8 cellular contexts compared by ENCODE assay signal in genomic region chr19:39052243-39052746, GRCh38. TPM values are rescaled to one million over a fixed set of nuclear protein-coding genes. Genes with fewer than 3 reads are reported as not detected.
DNase-seq lines count a peak whose midpoint lies in the region; ATAC-seq, FAIRE-seq and TF ChIP-seq lines count a peak whose summit lies in the region.

No MANE protein-coding gene starts in this region.

- no peaks in the 10 kb centered on the region for H3K9me3 ChIP-seq in CD4-positive, CD25-positive, alpha-beta regulatory T cell (ENCODE audit: control insufficient read depth in 2 of 2, low read length in 2 of 2)
- no peaks in the 10 kb centered on the region; the same call in 2 of the 3 replicates for H3K9me3 ChIP-seq in GM12878 (replicated peaks; ENCODE audit: control insufficient read depth, insufficient read depth, low read length)

- peak overlapping the region in 1 of 3 donors; percentile 32 for H3K27ac Mint-ChIP-seq in CD4-positive, CD25-positive, alpha-beta regulatory T cell

- H3K4me3 Mint-ChIP-seq in CD4-positive, CD25-positive, alpha-beta regulatory T cell, result no peak overlapping the region

- peak; percentile 54 to 65 (median 57) for DNase-seq in CD4-positive, CD25-positive, alpha-beta regulatory T cell
- DNase-seq in HT1080 (ENCODE audit: low read depth), result peak; percentile 37
- peak; percentile 55 for DNase-seq in UCSD-AML1 (lab: John Stamatoyannopoulos, UW; ENCODE audit: unreplicated experiment)
- DNase-seq in GM12878 (ENCODE audit: low read depth, low spot score), result no peak
- DNase-seq in islet precursor cell, result peak; percentile 77
- DNase-seq in stimulated activated CD4-positive, alpha-beta T cell treated with anti-CD3 and anti-CD28 coated beads, Interleukin-1b, Interleukin-23, amount 100 ng/mL, for 1 hour (ENCODE audit: low read depth in 2 of 2), result peak; percentile 41 to 54

- CTCF ChIA-PET in GM12878 (lab: Yijun Ruan, JAX), result interaction anchor here (0.6 to 3.8 kb wide), 14 partner anchors 9 to 275 kb away, joined by 3 to 35 read pairs (median 5); partner anchors contain the start of gene FBXO17

- TF ChIP-seq CTCF in GM12878 (IDR thresholded peaks at IDR 0.05 in 2 of 3, conservative IDR thresholded peaks at IDR 0.05 in 1 of 3; ENCODE audit: control insufficient read depth in 2 of 3, extremely low read depth in 1 of 3, insufficient read depth in 1 of 3, low read depth in 3 of 3, low read length in 3 of 3), result peak; percentile 59 to 93 (median 79)

- H3K9me3 Mint-ChIP-seq in CD4-positive, CD25-positive, alpha-beta regulatory T cell, result peaks cover 0 to 2% (median 0%) of the 10 kb centered on the region in 7 donors

- H3K4me2 ChIP-seq in GM12878 (ENCODE audit: control insufficient read depth, insufficient read depth), result no peak overlapping the region

- SMC1A ChIA-PET in GM12878 (lab: Charles Lee; ENCODE audit: uncharacterized antibody, unreplicated experiment), result interaction anchor here (0.8 to 1.8 kb wide), 4 partner anchors 20 to 90 kb away, joined by 3 to 7 read pairs (median 4); partner anchors contain the start of gene FBXO27

- ATAC-seq in CD4-positive, CD25-positive, alpha-beta regulatory T cell (ENCODE audit: low read depth in 2 of 2), result peak in 1 of 2 donors; percentile 50
- ATAC-seq in GM12878 (peak; percentile 97), HG03354 (IDR thresholded peaks at IDR 0.05; ENCODE audit: poor library complexity, severe bottlenecking, unreplicated experiment) (no peak), GM18502 (IDR thresholded peaks at IDR 0.05; ENCODE audit: poor library complexity, unreplicated experiment) (no peak)

- no peak for FAIRE-seq in GM12878 (lab: Jason Lieb, UNC)

- BruUV-seq in GM12878 (replicated peaks; lab: Mats Ljungman, UMichigan), result no TSS peak

- no peaks in the 10 kb centered on the region for H3K79me2 ChIP-seq in GM12878 (ENCODE audit: control insufficient read depth, insufficient read depth, low read length)

- no peaks in the 10 kb centered on the region for H3K36me3 ChIP-seq in CD4-positive, CD25-positive, alpha-beta regulatory T cell (ENCODE audit: control insufficient read depth, insufficient read depth, low read length)
- no peaks in the 10 kb centered on the region for H3K36me3 ChIP-seq in GM12878 (ENCODE audit: control insufficient read depth in 2 of 2, insufficient read depth in 2 of 2, low read length in 1 of 2)

- no peaks in the 10 kb centered on the region for H4K20me1 ChIP-seq in GM12878 (ENCODE audit: control insufficient read depth, insufficient read depth)

- RAD21 ChIA-PET in GM12878 (lab: Charles Lee; ENCODE audit: unreplicated experiment), result interaction anchor here (1.7 to 2.6 kb wide), 2 partner anchors 14 to 91 kb away, joined by 5 to 13 read pairs; no protein-coding TSS in a partner anchor

- no peaks in the 10 kb centered on the region for H3K27me3 Mint-ChIP-seq in CD4-positive, CD25-positive, alpha-beta regulatory T cell

- H3K4me1 ChIP-seq in CD4-positive, CD25-positive, alpha-beta regulatory T cell (ENCODE audit: control insufficient read depth, insufficient read depth, low read length, poor library complexity, severe bottlenecking), result no peaks in the 10 kb centered on the region
- H3K4me1 ChIP-seq in GM12878 (ENCODE audit: control insufficient read depth, insufficient read depth, low read length), result no peaks in the 10 kb centered on the region

- H3K4me1 Mint-ChIP-seq in CD4-positive, CD25-positive, alpha-beta regulatory T cell, result peaks cover 0 to 5% (median 0%) of the 10 kb centered on the region in 4 donors

- POLR2A ChIA-PET in GM12878 (lab: Charles Lee), result interaction anchor here (0.6 to 0.7 kb wide), 2 partner anchors 16 to 1814 kb away, joined by 3 to 5 read pairs; no protein-coding TSS in a partner anchor

- H3K27me3 ChIP-seq in CD4-positive, CD25-positive, alpha-beta regulatory T cell (ENCODE audit: control insufficient read depth, insufficient read depth, low read length), result no peaks in the 10 kb centered on the region
- H3K27me3 ChIP-seq in GM12878 (replicated peaks in 1 of 2; ENCODE audit: control insufficient read depth in 2 of 2, insufficient read depth in 2 of 2, low read length in 1 of 2), result no peaks in the 10 kb centered on the region; a peak in 1 of 4 replicates

- peak; percentile 53 for TF ChIP-seq RAD21 in GM12878 (IDR thresholded peaks at IDR 0.05; ENCODE audit: insufficient read depth, low read depth, low read length)

- in situ Hi-C loops in GM12878 (cut with MboI), result no loop called here

- TF ChIP-seq EP300 in GM12878 (IDR thresholded peaks at IDR 0.05; ENCODE audit: borderline replicate concordance in 1 of 2, control insufficient read depth in 1 of 2, low read depth in 2 of 2, low read length in 2 of 2), result no peak

- intact Hi-C loops in GM12878 (cut with micrococcal nuclease; ENCODE audit: unreplicated experiment), result no loop called here

- WGBS in GM12878 (ENCODE audit: insufficient coverage, insufficient replicate concordance, low lambda C conversion rate, missing lambda C conversion rate), result 10% methylated on average over 9 of the region's 10 CpGs

- H3K36me3 Mint-ChIP-seq in CD4-positive, CD25-positive, alpha-beta regulatory T cell, result no peaks in the 10 kb centered on the region

- H2AFZ ChIP-seq in GM12878 (ENCODE audit: control insufficient read depth, low read depth, low read length), result no peak overlapping the region

- H3K4me3 ChIP-seq in CD4-positive, CD25-positive, alpha-beta regulatory T cell (ENCODE audit: low read depth, low read length), result no peak overlapping the region
- H3K4me3 ChIP-seq in GM12878, result no peak overlapping the region

- H3K9ac ChIP-seq in GM12878 (ENCODE audit: control insufficient read depth, insufficient read depth, low read length), result no peak overlapping the region

- H3K27ac ChIP-seq in CD4-positive, CD25-positive, alpha-beta regulatory T cell (ENCODE audit: insufficient read depth, low read length, poor library complexity, severe bottlenecking), result no peak overlapping the region
- no peak overlapping the region for H3K27ac ChIP-seq in GM12878 (ENCODE audit: control insufficient read depth, insufficient read depth)

- TF ChIP-seq POLR2A in GM12878 (IDR thresholded peaks at IDR 0.05; ENCODE audit: low read depth, low read length), result no peak

RNA-seq across cellular contexts. Expression of gene FBXO27, which starts 19.9 kb away (rescaled TPM):
- total RNA-seq in CD4-positive, CD25-positive, alpha-beta regulatory T cell, result 0.35 TPM
- under 1 TPM in 3 of 4 donors, not detected in 1; 0.16 to 0.34 (median 0.22) TPM for polyA plus RNA-seq in CD4-positive, CD25-positive, alpha-beta regulatory T cell
- total RNA-seq in HT1080 (2014; rRNA removed; shearing (Covaris generic)), result not detected in 2 replicates
- polyA plus RNA-seq in HT1080 (2015; cell fraction: cytosol; rRNA removed), result not detected in 2 replicates
- polyA plus RNA-seq in HT1080 (2015; cell fraction: nucleus; rRNA removed), result 0.12 TPM in 1 of 2 replicates, not detected in the other
- total RNA-seq in GM12878 (2013; cell fraction: nucleolus; rRNA removed), result 3.4 and 5.7 TPM in 2 replicates
- total RNA-seq in GM12878 (2014; rRNA removed) (5.8 and 6.7 TPM in 2 replicates), GM12878 (2014; rRNA removed; fragmentation: Illumina TruSeq; extraction: Trizol) (9.5 and 12.2 TPM in 2 replicates), GM12878 (2021) (10.7 and 10.8 TPM in 2 replicates)
- polyA plus RNA-seq in GM12878 (2011; ENCODE audit: low read depth), result 0.41 TPM
- polyA plus RNA-seq in GM12878 (2011; rRNA removed) (6.7 and 6.9 TPM in 2 replicates), GM12878 (2014; fragmentation: Illumina TruSeq; extraction: Trizol) (9.0 and 11.3 TPM in 2 replicates), GM12878 (2014; fragmentation: Nextera tagmentation; extraction: Ambion mirVana) (1 to 10 TPM; 3.1 to 3.4 TPM), GM12878 (2014; rRNA removed) (13.3 and 15.4 TPM in 2 replicates), GM12878 (2016; fragmentation: Nextera tagmentation; extraction: Ambion mirVana) (1 to 10 TPM; 5.8 to 7.3 TPM)
- polyA plus RNA-seq in GM12878 (2011; cell fraction: cytosol; rRNA removed), result 9.5 and 12.5 TPM in 2 replicates
- 6.7 and 7.1 TPM in 2 replicates for polyA plus RNA-seq in GM12878 (2011; cell fraction: nucleus; rRNA removed)
- polyA plus RNA-seq in GM12878 (2012), result 1.2 and 1.6 TPM in 2 replicates
- polyA minus RNA-seq in GM12878 (2011; rRNA and poly(A)+ RNA removed), result 8.7 and 15.4 TPM in 2 replicates
- 0.80 and 1.6 TPM in 2 replicates for polyA minus RNA-seq in GM12878 (2011; cell fraction: cytosol; rRNA and poly(A)+ RNA removed)
- 1.8 and 6.4 TPM in 2 replicates for polyA minus RNA-seq in GM12878 (2011; cell fraction: nucleus; rRNA and poly(A)+ RNA removed)

RNA-seq across cellular contexts. Expression of gene ACP7, which starts 31.9 kb away (rescaled TPM):
- total RNA-seq in CD4-positive, CD25-positive, alpha-beta regulatory T cell, result not detected
- not detected for polyA plus RNA-seq in CD4-positive, CD25-positive, alpha-beta regulatory T cell
- total RNA-seq in HT1080 (2014; rRNA removed; shearing (Covaris generic)), result 4.0 and 6.4 TPM in 2 replicates
- polyA plus RNA-seq in HT1080 (2015; cell fraction: cytosol; rRNA removed), result 3.7 and 3.9 TPM in 2 replicates
- 7.6 and 9.1 TPM in 2 replicates for polyA plus RNA-seq in HT1080 (2015; cell fraction: nucleus; rRNA removed)
- total RNA-seq in GM12878 (2013; cell fraction: nucleolus; rRNA removed), result not detected in 2 replicates
- total RNA-seq in GM12878 (2014; rRNA removed) (not detected in 2 replicates), GM12878 (2014; rRNA removed; fragmentation: Illumina TruSeq; extraction: Trizol) (not detected in 2 replicates), GM12878 (2021) (not detected in 2 replicates)
- not detected for polyA plus RNA-seq in GM12878 (2011; ENCODE audit: low read depth)
- polyA plus RNA-seq in GM12878 (2011; rRNA removed) (not detected in 2 replicates), GM12878 (2014; fragmentation: Illumina TruSeq; extraction: Trizol) (not detected in 2 replicates), GM12878 (2014; fragmentation: Nextera tagmentation; extraction: Ambion mirVana) (not detected), GM12878 (2014; rRNA removed) (not detected in 2 replicates), GM12878 (2016; fragmentation: Nextera tagmentation; extraction: Ambion mirVana) (not detected)
- not detected in 2 replicates for polyA plus RNA-seq in GM12878 (2011; cell fraction: cytosol; rRNA removed)
- polyA plus RNA-seq in GM12878 (2011; cell fraction: nucleus; rRNA removed), result not detected in 2 replicates
- not detected in 2 replicates for polyA plus RNA-seq in GM12878 (2012)
- not detected in 2 replicates for polyA minus RNA-seq in GM12878 (2011; rRNA and poly(A)+ RNA removed)
- polyA minus RNA-seq in GM12878 (2011; cell fraction: cytosol; rRNA and poly(A)+ RNA removed), result not detected in 2 replicates
- polyA minus RNA-seq in GM12878 (2011; cell fraction: nucleus; rRNA and poly(A)+ RNA removed), result not detected in 2 replicates
